Comparison of ENCODE assay signal across 24 cellular contexts in the genomic region with DNA sequence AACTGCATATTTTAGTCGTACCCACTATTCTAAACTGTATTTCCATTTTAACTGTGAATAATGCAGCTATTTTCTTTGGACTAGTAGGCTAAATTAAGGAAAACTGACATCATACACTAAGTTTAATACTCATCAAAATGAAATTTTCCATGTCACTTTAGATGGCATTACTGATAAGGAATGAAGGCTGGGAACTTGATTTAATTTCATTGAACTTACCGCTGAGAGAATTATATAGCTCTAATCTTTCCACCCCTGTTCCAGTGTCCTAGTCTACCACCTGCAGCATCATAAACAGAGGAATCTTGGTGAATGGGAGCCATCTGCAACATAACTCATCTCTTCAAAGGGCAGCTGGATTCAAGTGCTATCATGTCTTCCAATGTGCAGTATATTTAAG.
"Had no signal": no experiment of that assay in that cellular context is flagged by ENCODE, and none has a peak within 500 bp of the region (broad histone marks: within the 10 kb centered on the region; RNA-seq: fewer than 3 reads in every experiment).

No MANE protein-coding gene starts in this region.

- DNase-seq: activated CD4-positive, alpha-beta T cell treated with anti-CD3 and anti-CD28 coated beads for 48 hours; activated CD4-positive, alpha-beta T cell treated with anti-CD3 and anti-CD28 coated beads, Interleukin-2, amount 50 U/mL, for 4 hours; activated CD4-positive, CD25-positive, alpha-beta regulatory T cell treated with anti-CD3 and anti-CD28 coated beads, Interleukin-2, amount 50 U/mL, for 72 hours; activated CD8-positive, alpha-beta T cell treated with anti-CD3 and anti-CD28 coated beads, Interleukin-2, amount 10 ng/mL, durations not matched to agents 7 days and 5 days; activated effector memory CD4-positive, alpha-beta T cell treated with Interleukin-2 at 50 U/mL for 16 hours; activated naive CD4-positive, alpha-beta T cell; activated T-cell treated with anti-CD3 and anti-CD28 coated beads, Interleukin-2, amount 50 U/mL, for 24 hours; aorta; caudate nucleus; cortex of kidney; KG1; NCI-H1092; NCI-H1694 treated with DMSO at 0.1 percent for 48 hours; NCI-H345; NCI-H524; NCI-H774; NK-92 treated with Interleukin-12 subunit alpha and Interleukin-12 subunit beta, amount 100 ng/mL, for 24 hours; OCI-M1; RPMI8226 had no signal

- ATAC-seq: activated CD8-positive, alpha-beta T cell treated with anti-CD3 and anti-CD28 coated beads, Interleukin-2, amount 10 ng/mL, durations not matched to agents 7 days and 5 days; Panc1; Right ventricle myocardium inferior; WTC11 had no signal

- H3K4me3 ChIP-seq: breast epithelium, SJSA1 had no signal

- H3K4me1 ChIP-seq: breast epithelium, SJSA1 had no signal

- H3K9me3 ChIP-seq: breast epithelium, SJSA1 had no signal

- H3K36me3 ChIP-seq: breast epithelium, SJSA1 had no signal

- H3K27me3 ChIP-seq: breast epithelium, SJSA1 had no signal
